ENCODE assay signal across 21 cellular contexts in the genomic region with DNA sequence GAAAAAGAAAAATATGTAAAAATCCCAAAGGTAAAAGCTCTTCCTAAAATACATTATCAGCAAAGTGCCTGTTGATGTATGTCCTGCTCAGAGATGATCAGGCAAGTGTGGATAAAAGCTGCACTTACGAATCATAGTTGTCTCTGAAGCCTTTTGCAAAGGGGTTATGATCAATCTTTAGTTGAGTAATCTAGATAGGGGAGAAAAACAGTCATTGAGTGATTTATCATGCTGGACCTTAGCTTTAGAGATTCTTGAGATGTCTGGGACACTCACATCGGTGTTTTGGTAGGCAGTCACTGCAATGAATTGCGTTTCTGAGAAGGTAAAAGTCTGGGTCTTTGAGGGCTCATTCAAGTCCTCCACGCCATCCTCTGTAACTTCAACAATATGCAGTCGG. TPM values are rescaled to one million over a fixed set of nuclear protein-coding genes. Genes with fewer than 3 reads are reported as not detected.
DNase-seq lines count a peak whose midpoint lies in the region; ATAC-seq, FAIRE-seq and TF ChIP-seq lines count a peak whose summit lies in the region.
"Had no signal": no experiment of that assay in that cellular context is flagged by ENCODE, and none has a peak within 500 bp of the region (broad histone marks: within the 10 kb centered on the region; RNA-seq: fewer than 3 reads in every experiment).

No MANE protein-coding gene starts in this region.

- no peaks in the 10 kb centered on the region for H3K79me2 ChIP-seq in osteoblast (ENCODE audit: insufficient read depth, low read length)

- peaks cover 89% of the 10 kb centered on the region for H3K27me3 ChIP-seq in osteoblast (ENCODE audit: insufficient read depth, low read length)
- H3K27me3 ChIP-seq in effector memory CD4-positive, alpha-beta T cell (replicated peaks; ENCODE audit: control insufficient read depth, insufficient read depth, low read length, poor library complexity, severe bottlenecking) = peaks cover 30% of the 10 kb centered on the region
- H3K27me3 ChIP-seq: MG63 had no signal

- DNase-seq in activated CD8-positive, alpha-beta memory T cell treated with anti-CD3 and anti-CD28 coated beads, Interleukin-2, amount 10 ng/mL, durations not matched to agents 7 days and 5 days = no peak
- no peak for DNase-seq in activated CD8-positive, alpha-beta memory T cell treated with anti-CD3 and anti-CD28 coated beads, Interleukin-2, amount 50 U/mL, for 48 hours
- DNase-seq in T-cell = no peak
- no peak for DNase-seq in effector memory CD8-positive, alpha-beta T cell
- DNase-seq in osteoblast (ENCODE audit: insufficient read length, low spot score, missing footprints) = peak; percentile 71
- DNase-seq in D721Med (ENCODE audit: insufficient read length, low spot score) = no peak
- DNase-seq in effector memory CD4-positive, alpha-beta T cell = no peak
- DNase-seq: Calu3; CD4-positive, CD25-positive, alpha-beta regulatory T cell; DND-41; GDM1; HFFc6; MG63; NCI-H1092; NCI-H146; NCI-H2081; NCI-H774; SJCRH30 had no signal

- ATAC-seq in activated CD8-positive, alpha-beta memory T cell treated with anti-CD3 and anti-CD28 coated beads, Interleukin-2, amount 10 ng/mL, durations not matched to agents 7 days and 5 days = no peak
- ATAC-seq in T-cell (replicated peaks in 1 of 4) (no peak), HG03521 (IDR thresholded peaks at IDR 0.05; ENCODE audit: unreplicated experiment) (no peak)
- no peak for ATAC-seq in effector memory CD8-positive, alpha-beta T cell (replicated peaks)

- no peaks in the 10 kb centered on the region for H3K9me3 Mint-ChIP-seq in activated CD8-positive, alpha-beta memory T cell treated with anti-CD3 and anti-CD28 coated beads, Interleukin-2, amount 10 ng/mL, durations not matched to agents 7 days and 5 days (ENCODE audit: low read depth)
- no peaks in the 10 kb centered on the region for H3K9me3 Mint-ChIP-seq in T-cell
- no peaks in the 10 kb centered on the region for H3K9me3 Mint-ChIP-seq in effector memory CD8-positive, alpha-beta T cell
- H3K9me3 Mint-ChIP-seq: HFFc6 had no signal

- H3K27me3 Mint-ChIP-seq in activated CD8-positive, alpha-beta memory T cell treated with anti-CD3 and anti-CD28 coated beads, Interleukin-2, amount 10 ng/mL, durations not matched to agents 7 days and 5 days = peaks cover 37% of the 10 kb centered on the region
- H3K27me3 Mint-ChIP-seq in T-cell = peaks cover 30 to 59% of the 10 kb centered on the region in 2 donors
- peaks cover 0 to 4% of the 10 kb centered on the region in 2 donors for H3K27me3 Mint-ChIP-seq in effector memory CD8-positive, alpha-beta T cell

- H4K20me1 ChIP-seq in osteoblast (ENCODE audit: insufficient read depth, low read length) = no peaks in the 10 kb centered on the region

- peak overlapping the region; percentile 58 for H3K27ac Mint-ChIP-seq in activated CD8-positive, alpha-beta memory T cell treated with anti-CD3 and anti-CD28 coated beads, Interleukin-2, amount 10 ng/mL, durations not matched to agents 7 days and 5 days
- peak overlapping the region; percentile 7 to 74 for H3K27ac Mint-ChIP-seq in T-cell
- peak overlapping the region; percentile 98 to 99 for H3K27ac Mint-ChIP-seq in effector memory CD8-positive, alpha-beta T cell
- H3K27ac Mint-ChIP-seq: B cell, HFFc6 had no signal

- H3K9me3 ChIP-seq in osteoblast (ENCODE audit: low read depth, low read length) = no peaks in the 10 kb centered on the region
- H3K9me3 ChIP-seq in effector memory CD4-positive, alpha-beta T cell (ENCODE audit: control insufficient read depth, low read length) = no peaks in the 10 kb centered on the region
- H3K9me3 ChIP-seq: MG63, SJCRH30 had no signal

- H3K4me1 ChIP-seq in osteoblast (ENCODE audit: insufficient read depth, low read length) = peaks cover 20% of the 10 kb centered on the region
- peaks cover 40% of the 10 kb centered on the region for H3K4me1 ChIP-seq in effector memory CD4-positive, alpha-beta T cell (ENCODE audit: control insufficient read depth, insufficient read depth, low read length, poor library complexity, severe bottlenecking)
- H3K4me1 ChIP-seq: SJCRH30 had no signal

- H3K4me1 Mint-ChIP-seq in activated CD8-positive, alpha-beta memory T cell treated with anti-CD3 and anti-CD28 coated beads, Interleukin-2, amount 10 ng/mL, durations not matched to agents 7 days and 5 days = peaks cover 53% of the 10 kb centered on the region
- peaks cover 38 to 48% (median 46%) of the 10 kb centered on the region in 3 donors for H3K4me1 Mint-ChIP-seq in T-cell
- peaks cover 57 to 59% of the 10 kb centered on the region in 2 donors for H3K4me1 Mint-ChIP-seq in effector memory CD8-positive, alpha-beta T cell (ENCODE audit: low read depth in 2 of 2)

- H3K4me2 ChIP-seq in osteoblast (ENCODE audit: insufficient read depth, low read length) = no peak overlapping the region

- peaks cover 18% of the 10 kb centered on the region for H3K36me3 Mint-ChIP-seq in activated CD8-positive, alpha-beta memory T cell treated with anti-CD3 and anti-CD28 coated beads, Interleukin-2, amount 10 ng/mL, durations not matched to agents 7 days and 5 days
- H3K36me3 Mint-ChIP-seq in T-cell = peaks cover 6% of the 10 kb centered on the region
- H3K36me3 Mint-ChIP-seq in effector memory CD8-positive, alpha-beta T cell (ENCODE audit: insufficient read depth) = peaks cover 93% of the 10 kb centered on the region
- H3K36me3 Mint-ChIP-seq: CD4-positive, CD25-positive, alpha-beta regulatory T cell had no signal

- CTCF ChIA-PET in activated CD8-positive, alpha-beta memory T cell treated with anti-CD3 and anti-CD28 coated beads, Interleukin-2, amount 10 ng/mL, durations not matched to agents 7 days and 5 days (lab: Charles Lee) = interaction anchor here (0.9 to 9.6 kb wide), 3 partner anchors 10 to 608 kb away, joined by 4 to 82 read pairs (median 4); no protein-coding TSS in a partner anchor
- CTCF ChIA-PET in T-cell (lab: Charles Lee) = interaction anchor here (0.5 to 4.8 kb wide), 5 partner anchors 38 to 614 kb away, joined by 3 to 36 read pairs (median 9); no protein-coding TSS in a partner anchor

- H2AFZ ChIP-seq in osteoblast (ENCODE audit: low read length) = no peak overlapping the region

- POLR2A ChIA-PET in T-cell (lab: Charles Lee) = no interaction called here

- no peak overlapping the region for H3K4me3 ChIP-seq in osteoblast (ENCODE audit: insufficient read depth, low read length)
- no peak overlapping the region for H3K4me3 ChIP-seq in effector memory CD4-positive, alpha-beta T cell (ENCODE audit: insufficient read depth, low read depth, low read length, poor library complexity, severe bottlenecking)
- H3K4me3 ChIP-seq: MG63, SJCRH30 had no signal

- H3K4me3 Mint-ChIP-seq in activated CD8-positive, alpha-beta memory T cell treated with anti-CD3 and anti-CD28 coated beads, Interleukin-2, amount 10 ng/mL, durations not matched to agents 7 days and 5 days = peak overlapping the region; percentile 81
- peak overlapping the region; percentile 44 to 89 (median 84) for H3K4me3 Mint-ChIP-seq in T-cell
- peak overlapping the region; percentile 100 for H3K4me3 Mint-ChIP-seq in effector memory CD8-positive, alpha-beta T cell
- H3K4me3 Mint-ChIP-seq: B cell, HFFc6 had no signal

- H3K27ac ChIP-seq in osteoblast (ENCODE audit: low read depth, low read length) = no peak overlapping the region
- no peak overlapping the region for H3K27ac ChIP-seq in effector memory CD4-positive, alpha-beta T cell (ENCODE audit: insufficient read depth, low read length, poor library complexity, severe bottlenecking)
- H3K27ac ChIP-seq: 22Rv1, SJCRH30 had no signal

- no peak for FAIRE-seq in D721Med (lab: Jason Lieb, UNC)

- H3K36me3 ChIP-seq in osteoblast (ENCODE audit: insufficient read depth, low read length) = no peaks in the 10 kb centered on the region
- H3K36me3 ChIP-seq in effector memory CD4-positive, alpha-beta T cell (ENCODE audit: control insufficient read depth, insufficient read depth, low read length) = no peaks in the 10 kb centered on the region
- H3K36me3 ChIP-seq: MG63, SJCRH30 had no signal

- no peak for TF ChIP-seq CTCF in osteoblast (IDR thresholded peaks at IDR 0.05; ENCODE audit: extremely low read depth, low read depth, low read length)
- TF ChIP-seq CTCF in D721Med (IDR thresholded peaks at IDR 0.05; ENCODE audit: insufficient read depth, missing control alignments) = no peak

RNA-seq across cellular contexts. Expression of gene EOMES, which starts 3.7 kb away (rescaled TPM):
- total RNA-seq in activated CD8-positive, alpha-beta memory T cell treated with anti-CD3 and anti-CD28 coated beads, Interleukin-2, amount 10 ng/mL, durations not matched to agents 7 days and 5 days = 10 to 100 TPM in 1 of 2 experiments, 1 to 10 TPM in 1; 7.3 to 12.5 TPM
- 10 to 100 TPM in 3 of 5 donors, 1 to 10 TPM in 2; 6.2 to 22.8 (median 14.4) TPM for total RNA-seq in T-cell
- total RNA-seq in osteoblast = under 0.01 TPM in 1 of 2 replicates, not detected in the other
- total RNA-seq: HFFc6, SJCRH30 had no signal

Comparison
In these comparisons a context has a peak if more than half of its experiments do, and no peak if none do; other contexts are left out.
1. H3K27ac Mint-ChIP-seq: peak in every context shown above with its lines; median percentile 98 in effector memory CD8-positive, alpha-beta T cell; 58 in activated CD8-positive, alpha-beta memory T cell treated with anti-CD3 and anti-CD28 coated beads, Interleukin-2, amount 10 ng/mL, durations not matched to agents 7 days and 5 days; 40 in T-cell.